9 cellular contexts compared by ENCODE assay signal in genomic region chr3:193735850-193736249, GRCh38.
"Had no signal": no experiment of that assay in that cellular context is flagged by ENCODE, and none has a peak within 500 bp of the region (broad histone marks: within the 10 kb centered on the region; RNA-seq: fewer than 3 reads in every experiment).

No MANE protein-coding gene starts in this region.

- H3K9me3 ChIP-seq: HAP-1 had no signal

- H3K9ac ChIP-seq: GM23248 had no signal

- ATAC-seq: HCT116 had no signal

- H3K4me3 ChIP-seq: GM23248, HAP-1 had no signal

- H3K36me3 ChIP-seq: HAP-1 had no signal

- H2AFZ ChIP-seq: GM23248 had no signal

- H3K27ac ChIP-seq: GM23248, HL-60 had no signal

- DNase-seq: GM23248, GOT3, H7, HFFc6, IMR-90, KBM-7 had no signal
